In the genomic region with DNA sequence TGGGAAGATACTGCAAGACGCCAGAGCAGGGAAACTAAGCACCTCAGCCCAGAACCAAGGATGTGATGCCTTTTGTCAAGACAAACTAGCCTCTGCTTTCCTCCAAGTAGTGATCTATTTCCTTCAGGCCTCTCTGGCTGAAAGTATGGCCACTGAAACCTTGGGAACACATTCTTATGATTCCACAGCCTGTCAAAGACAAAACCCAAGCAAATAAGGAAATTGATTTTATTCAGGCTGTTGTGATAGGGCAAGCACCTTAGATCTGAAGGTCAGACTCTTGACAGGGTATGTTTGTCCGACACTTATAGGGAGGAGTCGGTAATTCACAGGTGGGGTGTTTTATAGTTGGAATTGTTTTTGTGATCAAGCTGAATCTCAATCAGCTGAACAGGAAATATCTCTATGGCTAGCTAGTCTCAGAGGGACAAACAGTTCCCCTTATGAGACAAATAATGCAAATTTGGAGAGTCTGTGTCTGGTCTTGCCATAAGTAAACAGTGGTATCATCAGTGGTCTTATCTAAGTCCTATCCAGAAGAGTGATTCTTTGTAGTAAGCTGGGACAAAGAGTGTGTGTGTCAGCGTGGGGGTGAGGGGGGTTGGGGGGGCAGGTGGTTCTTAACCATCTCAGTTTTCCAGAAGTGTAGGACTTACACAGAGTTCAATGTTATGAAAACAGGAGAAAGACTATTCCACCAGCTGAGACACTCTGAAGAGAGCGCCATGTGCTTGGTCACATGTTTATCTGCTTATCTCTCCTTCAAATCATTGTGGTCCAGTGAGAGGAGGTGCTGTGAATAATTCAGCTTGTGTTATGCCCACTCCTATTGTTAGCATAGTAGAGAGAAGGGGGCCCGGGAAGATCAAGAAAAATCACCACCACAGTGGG, we compare ENCODE assay signal across 1 cellular context.
TF ChIP-seq lines count a peak whose summit lies in the region.

No MANE protein-coding gene starts in this region.

TF ChIP-seq in K562, 482 proteins besides CTCF, POLR2A, EP300 and RAD21 (continued from another document and continues in another):
- TF ChIP-seq, protein P1, sequence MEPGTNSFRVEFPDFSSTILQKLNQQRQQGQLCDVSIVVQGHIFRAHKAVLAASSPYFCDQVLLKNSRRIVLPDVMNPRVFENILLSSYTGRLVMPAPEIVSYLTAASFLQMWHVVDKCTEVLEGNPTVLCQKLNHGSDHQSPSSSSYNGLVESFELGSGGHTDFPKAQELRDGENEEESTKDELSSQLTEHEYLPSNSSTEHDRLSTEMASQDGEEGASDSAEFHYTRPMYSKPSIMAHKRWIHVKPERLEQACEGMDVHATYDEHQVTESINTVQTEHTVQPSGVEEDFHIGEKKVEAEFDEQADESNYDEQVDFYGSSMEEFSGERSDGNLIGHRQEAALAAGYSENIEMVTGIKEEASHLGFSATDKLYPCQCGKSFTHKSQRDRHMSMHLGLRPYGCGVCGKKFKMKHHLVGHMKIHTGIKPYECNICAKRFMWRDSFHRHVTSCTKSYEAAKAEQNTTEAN (CRISPR knock-in tag; IDR thresholded peaks at IDR 0.05): no peak
- TF ChIP-seq IRF2 (CRISPR knock-in tag; IDR thresholded peaks at IDR 0.05) (no peak), RBM22 (IDR thresholded peaks at IDR 0.05; ENCODE audit: low read depth, low read length, poor library complexity, severe bottlenecking) (no peak), ZNF766 (CRISPR knock-in tag; conservative IDR thresholded peaks at IDR 0.05) (no peak), TEAD4 (IDR thresholded peaks at IDR 0.05; ENCODE audit: low read length) (peak; percentile 13; the same call in 1 of the 2 replicates), TEAD4 (CRISPR knock-in tag; IDR thresholded peaks at IDR 0.05; ENCODE audit: borderline replicate concordance) (no peak), HNRNPK (IDR thresholded peaks at IDR 0.05; ENCODE audit: low read depth, low read length, poor library complexity, severe bottlenecking) (no peak), EP400 (IDR thresholded peaks at IDR 0.05) (peak; percentile 84), EHMT2 (IDR thresholded peaks at IDR 0.05) (no peak), SOX6 (IDR thresholded peaks at IDR 0.05) (peak; percentile 78; the same call in 1 of the 2 replicates), ATF6 (CRISPR knock-in tag; IDR thresholded peaks at IDR 0.05) (no peak), CTBP1 (IDR thresholded peaks at IDR 0.05; ENCODE audit: borderline replicate concordance) (no peak), TEAD1 (CRISPR knock-in tag; IDR thresholded peaks at IDR 0.05) (no peak), PML (IDR thresholded peaks at IDR 0.05; ENCODE audit: low read length) (0 out of 2 replicates have a peak, but pooled peaks have one; percentile 22), SMAD3 (CRISPR knock-in tag; conservative IDR thresholded peaks at IDR 0.05) (no peak), JUND (IDR thresholded peaks at IDR 0.05; ENCODE audit: borderline replicate concordance, low read depth, low read length) (no peak), JUND (tag; IDR thresholded peaks at IDR 0.05; ENCODE audit: borderline replicate concordance, low read depth, low read length) (no peak), HMG20B (CRISPR knock-in tag; IDR thresholded peaks at IDR 0.05) (no peak), SAFB2 (IDR thresholded peaks at IDR 0.05; ENCODE audit: borderline replicate concordance, low read depth, low read length, severe bottlenecking) (no peak), ZNF408 (CRISPR knock-in tag; IDR thresholded peaks at IDR 0.05; ENCODE audit: low read depth) (no peak), SRSF7 (optimal IDR thresholded peaks at IDR 0.05; ENCODE audit: low read depth, low read length) (no peak), ZNF780A (CRISPR knock-in tag; IDR thresholded peaks at IDR 0.05) (no peak), ARID1B (IDR thresholded peaks at IDR 0.05) (peak; percentile 30; the same call in 1 of the 2 replicates), MEF2D (tag; conservative IDR thresholded peaks at IDR 0.05; ENCODE audit: low read depth) (no peak), NFRKB (IDR thresholded peaks at IDR 0.05; ENCODE audit: low read depth) (0 out of 2 replicates have a peak, but pooled peaks have one; percentile 41), ZKSCAN8 (CRISPR knock-in tag; IDR thresholded peaks at IDR 0.05) (0 out of 2 replicates have a peak, but pooled peaks have one; percentile 42), KLF1 (tag; IDR thresholded peaks at IDR 0.05) (no peak), CHD2 (IDR thresholded peaks at IDR 0.05; ENCODE audit: low read depth, low read length) (no peak), KLF6 (CRISPR knock-in tag; IDR thresholded peaks at IDR 0.05; ENCODE audit: borderline replicate concordance) (no peak), ESRRB (CRISPR knock-in tag; IDR thresholded peaks at IDR 0.05; ENCODE audit: borderline replicate concordance) (no peak), NEUROD1 (IDR thresholded peaks at IDR 0.05; ENCODE audit: borderline replicate concordance, low read depth, low read length, partially characterized antibody) (no peak), ERF (CRISPR knock-in tag; IDR thresholded peaks at IDR 0.05) (no peak), ZNF699 (CRISPR knock-in tag; IDR thresholded peaks at IDR 0.05; ENCODE audit: insufficient replicate concordance) (no peak), TAL1 (IDR thresholded peaks at IDR 0.05) (no peak), MXD1 (CRISPR knock-in tag; IDR thresholded peaks at IDR 0.05; ENCODE audit: borderline replicate concordance, poor library complexity, severe bottlenecking) (no peak), ZNF639 (CRISPR knock-in tag; conservative IDR thresholded peaks at IDR 0.05 in 1 of 2, IDR thresholded peaks at IDR 0.05 in 1 of 2) (no peak), ELF1 (tag; IDR thresholded peaks at IDR 0.05) (no peak), ZKSCAN3 (CRISPR knock-in tag; IDR thresholded peaks at IDR 0.05) (no peak)
- TF ChIP-seq, protein P2, sequence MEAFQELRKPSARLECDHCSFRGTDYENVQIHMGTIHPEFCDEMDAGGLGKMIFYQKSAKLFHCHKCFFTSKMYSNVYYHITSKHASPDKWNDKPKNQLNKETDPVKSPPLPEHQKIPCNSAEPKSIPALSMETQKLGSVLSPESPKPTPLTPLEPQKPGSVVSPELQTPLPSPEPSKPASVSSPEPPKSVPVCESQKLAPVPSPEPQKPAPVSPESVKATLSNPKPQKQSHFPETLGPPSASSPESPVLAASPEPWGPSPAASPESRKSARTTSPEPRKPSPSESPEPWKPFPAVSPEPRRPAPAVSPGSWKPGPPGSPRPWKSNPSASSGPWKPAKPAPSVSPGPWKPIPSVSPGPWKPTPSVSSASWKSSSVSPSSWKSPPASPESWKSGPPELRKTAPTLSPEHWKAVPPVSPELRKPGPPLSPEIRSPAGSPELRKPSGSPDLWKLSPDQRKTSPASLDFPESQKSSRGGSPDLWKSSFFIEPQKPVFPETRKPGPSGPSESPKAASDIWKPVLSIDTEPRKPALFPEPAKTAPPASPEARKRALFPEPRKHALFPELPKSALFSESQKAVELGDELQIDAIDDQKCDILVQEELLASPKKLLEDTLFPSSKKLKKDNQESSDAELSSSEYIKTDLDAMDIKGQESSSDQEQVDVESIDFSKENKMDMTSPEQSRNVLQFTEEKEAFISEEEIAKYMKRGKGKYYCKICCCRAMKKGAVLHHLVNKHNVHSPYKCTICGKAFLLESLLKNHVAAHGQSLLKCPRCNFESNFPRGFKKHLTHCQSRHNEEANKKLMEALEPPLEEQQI (IDR thresholded peaks at IDR 0.05): no peak
- TF ChIP-seq, protein P3, sequence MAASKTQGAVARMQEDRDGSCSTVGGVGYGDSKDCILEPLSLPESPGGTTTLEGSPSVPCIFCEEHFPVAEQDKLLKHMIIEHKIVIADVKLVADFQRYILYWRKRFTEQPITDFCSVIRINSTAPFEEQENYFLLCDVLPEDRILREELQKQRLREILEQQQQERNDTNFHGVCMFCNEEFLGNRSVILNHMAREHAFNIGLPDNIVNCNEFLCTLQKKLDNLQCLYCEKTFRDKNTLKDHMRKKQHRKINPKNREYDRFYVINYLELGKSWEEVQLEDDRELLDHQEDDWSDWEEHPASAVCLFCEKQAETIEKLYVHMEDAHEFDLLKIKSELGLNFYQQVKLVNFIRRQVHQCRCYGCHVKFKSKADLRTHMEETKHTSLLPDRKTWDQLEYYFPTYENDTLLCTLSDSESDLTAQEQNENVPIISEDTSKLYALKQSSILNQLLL (CRISPR knock-in tag; IDR thresholded peaks at IDR 0.05; ENCODE audit: borderline replicate concordance): no peak
- TF ChIP-seq, protein P4, sequence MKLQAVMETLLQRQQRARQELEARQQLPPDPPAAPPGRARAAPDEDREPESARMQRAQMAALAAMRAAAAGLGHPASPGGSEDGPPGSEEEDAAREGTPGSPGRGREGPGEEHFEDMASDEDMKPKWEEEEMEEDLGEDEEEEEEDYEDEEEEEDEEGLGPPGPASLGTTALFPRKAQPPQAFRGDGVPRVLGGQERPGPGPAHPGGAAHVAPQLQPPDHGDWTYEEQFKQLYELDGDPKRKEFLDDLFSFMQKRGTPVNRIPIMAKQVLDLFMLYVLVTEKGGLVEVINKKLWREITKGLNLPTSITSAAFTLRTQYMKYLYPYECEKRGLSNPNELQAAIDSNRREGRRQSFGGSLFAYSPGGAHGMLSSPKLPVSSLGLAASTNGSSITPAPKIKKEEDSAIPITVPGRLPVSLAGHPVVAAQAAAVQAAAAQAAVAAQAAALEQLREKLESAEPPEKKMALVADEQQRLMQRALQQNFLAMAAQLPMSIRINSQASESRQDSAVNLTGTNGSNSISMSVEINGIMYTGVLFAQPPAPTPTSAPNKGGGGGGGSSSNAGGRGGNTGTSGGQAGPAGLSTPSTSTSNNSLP (IDR thresholded peaks at IDR 0.05; ENCODE audit: borderline replicate concordance, low read depth, low read length): no peak
- TF ChIP-seq, protein P5, sequence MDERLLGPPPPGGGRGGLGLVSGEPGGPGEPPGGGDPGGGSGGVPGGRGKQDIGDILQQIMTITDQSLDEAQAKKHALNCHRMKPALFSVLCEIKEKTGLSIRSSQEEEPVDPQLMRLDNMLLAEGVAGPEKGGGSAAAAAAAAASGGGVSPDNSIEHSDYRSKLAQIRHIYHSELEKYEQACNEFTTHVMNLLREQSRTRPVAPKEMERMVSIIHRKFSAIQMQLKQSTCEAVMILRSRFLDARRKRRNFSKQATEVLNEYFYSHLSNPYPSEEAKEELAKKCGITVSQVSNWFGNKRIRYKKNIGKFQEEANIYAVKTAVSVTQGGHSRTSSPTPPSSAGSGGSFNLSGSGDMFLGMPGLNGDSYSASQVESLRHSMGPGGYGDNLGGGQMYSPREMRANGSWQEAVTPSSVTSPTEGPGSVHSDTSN (CRISPR knock-in tag; IDR thresholded peaks at IDR 0.05; ENCODE audit: low read depth): no peak
- TF ChIP-seq, protein P5 (tag; conservative IDR thresholded peaks at IDR 0.05; ENCODE audit: low read depth): no peak
- TF ChIP-seq, protein P6, sequence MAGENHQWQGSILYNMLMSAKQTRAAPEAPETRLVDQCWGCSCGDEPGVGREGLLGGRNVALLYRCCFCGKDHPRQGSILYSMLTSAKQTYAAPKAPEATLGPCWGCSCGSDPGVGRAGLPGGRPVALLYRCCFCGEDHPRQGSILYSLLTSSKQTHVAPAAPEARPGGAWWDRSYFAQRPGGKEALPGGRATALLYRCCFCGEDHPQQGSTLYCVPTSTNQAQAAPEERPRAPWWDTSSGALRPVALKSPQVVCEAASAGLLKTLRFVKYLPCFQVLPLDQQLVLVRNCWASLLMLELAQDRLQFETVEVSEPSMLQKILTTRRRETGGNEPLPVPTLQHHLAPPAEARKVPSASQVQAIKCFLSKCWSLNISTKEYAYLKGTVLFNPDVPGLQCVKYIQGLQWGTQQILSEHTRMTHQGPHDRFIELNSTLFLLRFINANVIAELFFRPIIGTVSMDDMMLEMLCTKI (IDR thresholded peaks at IDR 0.05; ENCODE audit: partially characterized antibody): no peak
